11 cellular contexts compared by ENCODE assay signal in the genomic region with DNA sequence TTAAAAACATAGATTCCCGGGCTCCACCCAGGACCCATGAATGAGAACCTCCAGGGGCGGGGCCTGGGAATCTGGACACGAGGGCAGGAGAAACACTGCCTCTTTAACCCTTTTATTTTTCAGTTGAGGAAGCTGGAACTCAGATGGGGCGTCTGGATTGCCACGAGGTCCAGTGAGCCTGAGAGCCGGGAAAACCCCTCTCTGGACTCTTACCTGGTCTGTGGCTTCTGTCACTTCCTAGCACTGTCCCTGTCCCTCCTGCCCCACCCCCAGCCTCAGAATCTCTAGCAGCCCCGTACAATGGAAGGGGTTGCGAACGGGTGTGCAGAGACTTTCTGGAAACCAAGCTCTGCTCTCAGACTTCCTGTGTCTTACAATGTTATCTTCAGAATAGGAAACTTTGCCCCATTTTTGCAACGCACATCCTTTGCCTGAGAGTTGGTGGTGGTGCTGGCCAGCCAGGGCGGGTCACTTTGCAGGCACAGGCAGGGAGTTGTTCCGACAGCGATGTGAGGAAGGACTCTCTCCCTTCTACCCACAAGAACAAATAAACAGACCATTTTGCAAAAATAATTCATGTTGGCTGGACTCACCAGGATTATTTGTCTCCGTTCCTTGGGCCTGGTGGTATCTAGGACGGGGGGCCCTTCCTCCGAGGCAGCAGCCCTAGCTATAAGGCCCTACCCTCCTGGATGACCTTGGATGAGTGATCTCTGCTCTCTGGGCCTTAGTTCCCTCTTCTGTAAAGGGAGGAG. TPM values are rescaled to one million over a fixed set of nuclear protein-coding genes. Genes with fewer than 3 reads are reported as not detected.
A peak's percentile ranks its signal among the peaks of the same experiment; 100 is the strongest.
DNase-seq lines count a peak whose midpoint lies in the region; TF ChIP-seq lines count a peak whose summit lies in the region.
"Had no signal": no experiment of that assay in that cellular context is flagged by ENCODE, and none has a peak within 500 bp of the region (broad histone marks: within the 10 kb centered on the region; RNA-seq: fewer than 3 reads in every experiment).

No MANE protein-coding gene starts in this region.

- no peak for TF ChIP-seq CTCF in Peyer's patch (IDR thresholded peaks at IDR 0.05)

- H3K27me3 ChIP-seq in BLaER1 treated with 17β-estradiol and CSF1 and Interleukin-3, amounts not matched to agents 10 nM and 100 nM = peaks cover 0 to 5% (median 0%) of the 10 kb centered on the region in 11 experiments; a peak in 2 of 22 replicates
- H3K27me3 ChIP-seq in Peyer's patch = no peaks in the 10 kb centered on the region
- no peaks in the 10 kb centered on the region for H3K27me3 ChIP-seq in trophoblast cell (ENCODE audit: insufficient read depth, low read length)

- peaks cover 0 to 13% (median 0%) of the 10 kb centered on the region in 11 experiments; a peak in 6 of 22 replicates for H3K36me3 ChIP-seq in BLaER1 treated with 17β-estradiol and CSF1 and Interleukin-3, amounts not matched to agents 10 nM and 100 nM
- H3K36me3 ChIP-seq in Peyer's patch = no peaks in the 10 kb centered on the region
- H3K36me3 ChIP-seq in trophoblast cell (ENCODE audit: control insufficient read depth in 1 of 2, insufficient read depth in 2 of 2, low read length in 2 of 2) = peaks cover 38 to 60% of the 10 kb centered on the region in 2 experiments

- TF ChIP-seq POLR2A in Peyer's patch (IDR thresholded peaks at IDR 0.05) = no peak

- peaks cover 0 to 100% (median 0%) of the 10 kb centered on the region in 11 experiments; a peak in 9 of 22 replicates for H4K20me1 ChIP-seq in BLaER1 treated with 17β-estradiol and CSF1 and Interleukin-3, amounts not matched to agents 10 nM and 100 nM

- H3K18ac ChIP-seq in trophoblast cell (ENCODE audit: low read length) = no peak overlapping the region

- H2BK12ac ChIP-seq in trophoblast cell (ENCODE audit: low read length) = no peak overlapping the region

- peaks cover 4% of the 10 kb centered on the region for H3K79me1 ChIP-seq in trophoblast cell (ENCODE audit: low read length)

- peak overlapping the region; percentile 36 for H4K91ac ChIP-seq in trophoblast cell (ENCODE audit: low read depth, low read length)

- H4K12ac ChIP-seq in trophoblast cell (ENCODE audit: low read depth, low read length) = no peak overlapping the region

- 0 out of 22 replicates have a peak, but pooled peaks cover 0 to 5% (median 0%) of the 10 kb centered on the region in 11 experiments for H3K9me3 ChIP-seq in BLaER1 treated with 17β-estradiol and CSF1 and Interleukin-3, amounts not matched to agents 10 nM and 100 nM (replicated peaks in 1 of 11)
- H3K9me3 ChIP-seq in Peyer's patch (no peaks in the 10 kb centered on the region), trophoblast cell (ENCODE audit: insufficient read depth, low read depth, low read length) (peaks cover 2% of the 10 kb centered on the region)

- H3K9ac ChIP-seq in BLaER1 treated with 17β-estradiol and CSF1 and Interleukin-3, amounts not matched to agents 10 nM and 100 nM = no peak overlapping the region
- H3K9ac ChIP-seq in trophoblast cell (ENCODE audit: low read length) = no peak overlapping the region

- H3K23ac ChIP-seq in trophoblast cell (ENCODE audit: low read length) = no peak overlapping the region

- H3K4me3 ChIP-seq in BLaER1 treated with 17β-estradiol and CSF1 and Interleukin-3, amounts not matched to agents 10 nM and 100 nM = peak overlapping the region in 1 of 10 experiments; percentile 16; a peak in 1 of 20 replicates
- H3K4me3 ChIP-seq in Peyer's patch (no peak overlapping the region), trophoblast cell (ENCODE audit: low read depth, low read length) (no peak overlapping the region)

- H3K4me2 ChIP-seq in BLaER1 treated with 17β-estradiol and CSF1 and Interleukin-3, amounts not matched to agents 10 nM and 100 nM = peak overlapping the region; percentile 69 to 94 (median 86)
- peak overlapping the region; percentile 17 for H3K4me2 ChIP-seq in trophoblast cell (ENCODE audit: low read length)

- H3K14ac ChIP-seq in trophoblast cell (ENCODE audit: low read length) = no peak overlapping the region

- H3K27ac ChIP-seq in BLaER1 treated with 17β-estradiol and CSF1 and Interleukin-3, amounts not matched to agents 10 nM and 100 nM = peak overlapping the region in 3 of 11 experiments; percentile 12 to 22 (median 22); a peak in 3 of 22 replicates
- peak overlapping the region; percentile 17 to 86 (median 56) for H3K27ac ChIP-seq in Peyer's patch
- peak overlapping the region; percentile 41 for H3K27ac ChIP-seq in trophoblast cell (ENCODE audit: low read depth, low read length)

- H3K4me1 ChIP-seq in BLaER1 treated with 17β-estradiol and CSF1 and Interleukin-3, amounts not matched to agents 10 nM and 100 nM = peaks cover 53 to 61% (median 59%) of the 10 kb centered on the region in 10 experiments
- H3K4me1 ChIP-seq in Peyer's patch = peaks cover 0 to 67% (median 11%) of the 10 kb centered on the region in 4 donors
- peaks cover 26 to 43% of the 10 kb centered on the region in 2 experiments for H3K4me1 ChIP-seq in trophoblast cell (ENCODE audit: control insufficient read depth in 1 of 2, insufficient read depth in 2 of 2, low read length in 2 of 2)

- no peak overlapping the region for H2BK120ac ChIP-seq in trophoblast cell (ENCODE audit: insufficient read depth, low read length, poor library complexity)

- no peak overlapping the region for H2AK5ac ChIP-seq in trophoblast cell (ENCODE audit: low read length)

- H3K79me2 ChIP-seq in trophoblast cell (ENCODE audit: control insufficient read depth, insufficient read depth, low read length, poor library complexity) = peaks cover 5% of the 10 kb centered on the region

- DNase-seq in Peyer's patch = peak in 1 of 3 donors; percentile 54
- DNase-seq in fibroblast of gingiva (ENCODE audit: low read depth) = peak; percentile 81
- DNase-seq in trophoblast cell = peak; percentile 11 to 37
- DNase-seq in DMS 273 treated with DMSO at 0.1 percent for 48 hours (lab: John Stamatoyannopoulos, UW) = no peak
- no peak for DNase-seq in SK-N-DZ (ENCODE audit: low spot score)
- DNase-seq in stimulated activated CD4-positive, alpha-beta T cell treated with anti-CD3 and anti-CD28 coated beads, Interleukin-4, amount 100 ng/mL, for 1 hour = no peak
- DNase-seq in pons (ENCODE audit: low spot score) = no peak
- DNase-seq: activated T-cell treated with anti-CD3 and anti-CD28 coated beads for 4 hours, cerebellar nuclear complex, NCI-H69 had no signal

- H2BK5ac ChIP-seq in trophoblast cell (ENCODE audit: low read depth, low read length, poor library complexity) = peak overlapping the region; percentile 26

- H4K8ac ChIP-seq in trophoblast cell (ENCODE audit: low read depth, low read length) = no peak overlapping the region

- no CpG with 5 or more reads among the region's 16 CpGs for WGBS in trophoblast cell (ENCODE audit: extremely low coverage, insufficient coverage, insufficient read length)

- no peak overlapping the region for H2AFZ ChIP-seq in trophoblast cell (ENCODE audit: insufficient read depth, low read length, poor library complexity)

- H3K4ac ChIP-seq in trophoblast cell (ENCODE audit: low read depth, low read length) = peak overlapping the region; percentile 54

RNA-seq across cellular contexts. Expression of a gene that starts 59.1 kb away (rescaled TPM):
- 10 to 100 TPM; 11.0 to 34.9 (median 25.5) TPM for total RNA-seq in Peyer's patch
- 29.5 and 30.6 TPM in 2 replicates for polyA plus RNA-seq in trophoblast cell (2013)
- polyA plus RNA-seq in SK-N-DZ (2014; cell fraction: cytosol; rRNA removed) = 16.9 and 19.4 TPM in 2 replicates
- 21.3 and 35.1 TPM in 2 replicates for polyA plus RNA-seq in SK-N-DZ (2014; cell fraction: nucleus; rRNA removed)

Comparison
In these comparisons a context has a peak if more than half of its experiments do, and no peak if none do; other contexts are left out.
1. DNase-seq: peak in fibroblast of gingiva (single experiment) and trophoblast cell (2 of 2); none in DMS 273 treated with DMSO at 0.1 percent for 48 hours (single experiment), SK-N-DZ (single experiment), stimulated activated CD4-positive, alpha-beta T cell treated with anti-CD3 and anti-CD28 coated beads, Interleukin-4, amount 100 ng/mL, for 1 hour (single experiment) and pons (single experiment).